In genomic region chr12:85468356-85469157, GRCh38 we compare ENCODE assay signal across 8 cellular contexts.
DNase-seq lines count a peak whose midpoint lies in the region; ATAC-seq, FAIRE-seq and TF ChIP-seq lines count a peak whose summit lies in the region.

No MANE protein-coding gene starts in this region.

- ATAC-seq in T-cell (replicated peaks in 1 of 4) (no peak), lower lobe of right lung (peak; percentile 92 to 95)

- H3K36me3 ChIP-seq in ectodermal cell (ENCODE audit: control insufficient read depth, insufficient read depth, low read length) (no peaks in the 10 kb centered on the region), lower lobe of right lung (no peaks in the 10 kb centered on the region)

- POLR2A ChIA-PET in T-cell (lab: Charles Lee): interaction anchor here in 1 of 2 donors (0.8 kb wide), 1 partner anchor 85 kb away, joined by 5 read pairs; no protein-coding TSS in a partner anchor

- H3K4me1 ChIP-seq in ectodermal cell (ENCODE audit: control insufficient read depth, insufficient read depth, low read length): peaks cover 4% of the 10 kb centered on the region
- H3K4me1 ChIP-seq in lower lobe of right lung: peaks cover 5% of the 10 kb centered on the region

- DNase-seq in GM12865 (ENCODE audit: low read depth) (peak; percentile 69), HFFc6 (peak; percentile 45), LoVo (ENCODE audit: low spot score) (peak; percentile 81), T-cell (peak in 3 of 34 experiments; percentile 2 to 9 (median 7)), lower lobe of right lung (peak; percentile 51)

- H3K9me3 Mint-ChIP-seq in HFFc6 (no peaks in the 10 kb centered on the region; the same call in 1 of the 2 replicates), T-cell (no peaks in the 10 kb centered on the region)
- no peaks in the 10 kb centered on the region for H3K9me3 Mint-ChIP-seq in stimulated activated naive CD8-positive, alpha-beta T cell treated with anti-CD3 and anti-CD28 coated beads, Interleukin-15, Interleukin-2, amounts not matched to agents 100 ng/mL and 50 ng/mL, for 24 hours

- intact Hi-C loops in lower lobe of right lung (cut with DNase I): no loop called here

- H3K27ac Mint-ChIP-seq in HFFc6 (peak overlapping the region; percentile 36; the same call in 1 of the 2 replicates), T-cell (no peak overlapping the region)
- no peak overlapping the region for H3K27ac Mint-ChIP-seq in stimulated activated naive CD8-positive, alpha-beta T cell treated with anti-CD3 and anti-CD28 coated beads, Interleukin-15, Interleukin-2, amounts not matched to agents 100 ng/mL and 50 ng/mL, for 24 hours

- H3K4me1 Mint-ChIP-seq in HFFc6 (ENCODE audit: low read depth) (peaks cover 16% of the 10 kb centered on the region; the same call in 1 of the 2 replicates), T-cell (peaks cover 12 to 15% (median 14%) of the 10 kb centered on the region in 3 donors)
- H3K4me1 Mint-ChIP-seq in stimulated activated naive CD8-positive, alpha-beta T cell treated with anti-CD3 and anti-CD28 coated beads, Interleukin-15, Interleukin-2, amounts not matched to agents 100 ng/mL and 50 ng/mL, for 24 hours (ENCODE audit: low read depth): peaks cover 11% of the 10 kb centered on the region

- peak overlapping the region; percentile 13; the same call in 1 of the 2 replicates for H3K4me3 ChIP-seq in GM12865 (ENCODE audit: low read depth, low read length)
- H3K4me3 ChIP-seq in ectodermal cell (ENCODE audit: insufficient read depth, low read depth, low read length): peak overlapping the region; percentile 14
- peak overlapping the region; percentile 44 for H3K4me3 ChIP-seq in lower lobe of right lung

- whole genome bisulfite sequencing in ectodermal cell, 2 experiments: 10 to 12% methylated on average over 13 of the region's 15 CpGs

- H3K9me3 ChIP-seq in ectodermal cell (ENCODE audit: control insufficient read depth, low read length): no peaks in the 10 kb centered on the region
- no peaks in the 10 kb centered on the region for H3K9me3 ChIP-seq in lower lobe of right lung

- peaks cover 2% of the 10 kb centered on the region; the same call in 1 of the 2 replicates for H3K27me3 Mint-ChIP-seq in HFFc6 (ENCODE audit: insufficient read depth)
- H3K27me3 Mint-ChIP-seq in T-cell: no peaks in the 10 kb centered on the region
- no peaks in the 10 kb centered on the region for H3K27me3 Mint-ChIP-seq in stimulated activated naive CD8-positive, alpha-beta T cell treated with anti-CD3 and anti-CD28 coated beads, Interleukin-15, Interleukin-2, amounts not matched to agents 100 ng/mL and 50 ng/mL, for 24 hours

- H3K4me3 Mint-ChIP-seq in HFFc6 (peak overlapping the region; percentile 82), T-cell (peak overlapping the region; percentile 68 to 81 (median 75))
- H3K4me3 Mint-ChIP-seq in stimulated activated naive CD8-positive, alpha-beta T cell treated with anti-CD3 and anti-CD28 coated beads, Interleukin-15, Interleukin-2, amounts not matched to agents 100 ng/mL and 50 ng/mL, for 24 hours: peak overlapping the region; percentile 79

- peak; percentile 29 for FAIRE-seq in A204.1 (lab: Jason Lieb, UNC)

- TF ChIP-seq CTCF in GM12865 (IDR thresholded peaks at IDR 0.05; ENCODE audit: insufficient read depth, low read depth, low read length, missing control alignments) (peak; percentile 70), HFFc6 (IDR thresholded peaks at IDR 0.05) (peak; percentile 85), lower lobe of right lung (IDR thresholded peaks at IDR 0.05) (peak; percentile 75)

- no peak overlapping the region for H3K27ac ChIP-seq in ectodermal cell (ENCODE audit: insufficient read depth, low read depth, low read length, poor library complexity, severe bottlenecking)
- peak overlapping the region; percentile 54 for H3K27ac ChIP-seq in lower lobe of right lung

- no peaks in the 10 kb centered on the region for H3K27me3 ChIP-seq in ectodermal cell (ENCODE audit: control insufficient read depth, insufficient read depth, low read length, poor library complexity, severe bottlenecking)
- H3K27me3 ChIP-seq in lower lobe of right lung (ENCODE audit: low read depth): peaks cover 3% of the 10 kb centered on the region

- no peaks in the 10 kb centered on the region for H3K36me3 Mint-ChIP-seq in HFFc6 (ENCODE audit: low read depth)
- no peaks in the 10 kb centered on the region for H3K36me3 Mint-ChIP-seq in T-cell
- H3K36me3 Mint-ChIP-seq in stimulated activated naive CD8-positive, alpha-beta T cell treated with anti-CD3 and anti-CD28 coated beads, Interleukin-15, Interleukin-2, amounts not matched to agents 100 ng/mL and 50 ng/mL, for 24 hours (ENCODE audit: low read depth): no peaks in the 10 kb centered on the region

- CTCF ChIA-PET in T-cell (lab: Charles Lee): interaction anchor here in 1 of 2 donors (0.5 kb wide), 2 partner anchors 402 to 873 kb away, joined by 6 read pairs; no protein-coding TSS in a partner anchor

Comparison
In these comparisons a context has a peak if more than half of its experiments do, and no peak if none do; other contexts are left out.
1. ATAC-seq: peak in lower lobe of right lung (2 of 2); none in T-cell (0 of 4).
2. Peak in every context shown above with its lines, with median percentiles within 50 percentile points of each other: H3K4me3 ChIP-seq, CTCF ChIP-seq and H3K4me3 Mint-ChIP-seq.